30 cellular contexts compared by ENCODE assay signal in genomic region chr22:49094858-49095257, GRCh38.
"Had no signal": no experiment of that assay in that cellular context is flagged by ENCODE, and none has a peak within 500 bp of the region (broad histone marks: within the 10 kb centered on the region; RNA-seq: fewer than 3 reads in every experiment).

No MANE protein-coding gene starts in this region.

- H3K9me3 ChIP-seq: colonic mucosa, gastrocnemius medialis, left ventricle myocardium inferior, mucosa of descending colon, psoas muscle, sigmoid colon, stomach, tibial artery had no signal

- H3K27ac Mint-ChIP-seq: dendritic cell treated with granulocyte-macrophage colony-stimulating factor and Interleukin-4, amounts not matched to agents 40 ng/mL and 50 ng/mL, for 4 days; endodermal cell; memory B cell; mesothelial cell of epicardium; natural killer cell treated with Interleukin-12 subunit alpha and Interleukin-12 subunit beta and Interleukin-15 and Interleukin-18, amount 100 ng/mL, for 72 hours; stimulated activated effector memory CD8-positive, alpha-beta T cell treated with anti-CD3 and anti-CD28 coated beads, Interleukin-12 subunit alpha, Interleukin-12 subunit beta, amount 100 ng/mL, for 72 hours; type B pancreatic cell had no signal

- H3K4me3 Mint-ChIP-seq: dendritic cell treated with granulocyte-macrophage colony-stimulating factor and Interleukin-4, amounts not matched to agents 40 ng/mL and 50 ng/mL, for 4 days; endodermal cell; memory B cell; mesothelial cell of epicardium; naive B cell; natural killer cell treated with Interleukin-12 subunit alpha and Interleukin-12 subunit beta and Interleukin-15 and Interleukin-18, amount 100 ng/mL, for 72 hours; neural progenitor cell; stimulated activated effector memory CD8-positive, alpha-beta T cell treated with anti-CD3 and anti-CD28 coated beads, Interleukin-12 subunit alpha, Interleukin-12 subunit beta, amount 100 ng/mL, for 72 hours; type B pancreatic cell had no signal

- H3K36me3 ChIP-seq: colonic mucosa, gastrocnemius medialis, left ventricle myocardium inferior, neural progenitor cell, sigmoid colon, stomach, tibial artery had no signal

- ATAC-seq: esophagus mucosa; gastrocnemius medialis; left colon; mucosa of descending colon; natural killer cell treated with Interleukin-12 subunit alpha and Interleukin-12 subunit beta and Interleukin-15 and Interleukin-18, amount 100 ng/mL, for 72 hours; psoas muscle; right cardiac atrium; stimulated activated effector memory CD8-positive, alpha-beta T cell treated with anti-CD3 and anti-CD28 coated beads, Interleukin-12 subunit alpha, Interleukin-12 subunit beta, amount 100 ng/mL, for 72 hours had no signal

- H3K27ac ChIP-seq: colonic mucosa, epithelial cell of prostate, gastrocnemius medialis, hepatocyte, left ventricle myocardium inferior, neural progenitor cell, psoas muscle, sigmoid colon, stomach, tibial artery had no signal

- H3K9ac ChIP-seq: neural progenitor cell had no signal

- H3K79me2 ChIP-seq: hepatocyte had no signal

- H3K9me3 Mint-ChIP-seq: dendritic cell treated with granulocyte-macrophage colony-stimulating factor and Interleukin-4, amounts not matched to agents 40 ng/mL and 50 ng/mL, for 4 days; mesothelial cell of epicardium; stimulated activated effector memory CD8-positive, alpha-beta T cell treated with anti-CD3 and anti-CD28 coated beads, Interleukin-12 subunit alpha, Interleukin-12 subunit beta, amount 100 ng/mL, for 72 hours; type B pancreatic cell had no signal

- H2AFZ ChIP-seq: hepatocyte, neural progenitor cell had no signal

- H3K4me3 ChIP-seq: colonic mucosa, gastrocnemius medialis, hepatocyte, left ventricle myocardium inferior, lung, mucosa of descending colon, neural progenitor cell, psoas muscle, sigmoid colon, stomach, tibial artery had no signal

- H3K27me3 ChIP-seq: colonic mucosa, hepatocyte, neural progenitor cell had no signal

- H3K4me2 ChIP-seq: hepatocyte, neural progenitor cell had no signal

- DNase-seq: colonic mucosa; effector CD8-positive, alpha-beta T cell; endodermal cell; foreskin fibroblast; gastrocnemius medialis; head of caudate nucleus; left colon; left ventricle myocardium inferior; mucosa of descending colon; naive B cell; nucleus accumbens; right cardiac atrium; sigmoid colon; stimulated activated CD4-positive, alpha-beta T cell treated with anti-CD3 and anti-CD28 coated beads, Interleukin-2, amount 100 ng/mL, for 24 hours; stimulated activated CD4-positive, alpha-beta T cell treated with anti-CD3 and anti-CD28 coated beads, Interleukin-4, amount 100 ng/mL, for 24 hours; stimulated activated naive CD4-positive, alpha-beta T cell treated with Interleukin-2 at 50 U/mL for 16 hours; stomach; tibial artery had no signal

- H3K4me1 ChIP-seq: colonic mucosa, gastrocnemius medialis, left ventricle myocardium inferior, neural progenitor cell, psoas muscle, sigmoid colon had no signal

- H3K36me3 Mint-ChIP-seq: memory B cell; mesothelial cell of epicardium; naive B cell; natural killer cell treated with Interleukin-12 subunit alpha and Interleukin-12 subunit beta and Interleukin-15 and Interleukin-18, amount 100 ng/mL, for 72 hours; neural progenitor cell; stimulated activated effector memory CD8-positive, alpha-beta T cell treated with anti-CD3 and anti-CD28 coated beads, Interleukin-12 subunit alpha, Interleukin-12 subunit beta, amount 100 ng/mL, for 72 hours; type B pancreatic cell had no signal

- H3K27me3 Mint-ChIP-seq: dendritic cell treated with granulocyte-macrophage colony-stimulating factor and Interleukin-4, amounts not matched to agents 40 ng/mL and 50 ng/mL, for 4 days; natural killer cell treated with Interleukin-12 subunit alpha and Interleukin-12 subunit beta and Interleukin-15 and Interleukin-18, amount 100 ng/mL, for 72 hours had no signal

- H3K4me1 Mint-ChIP-seq: endodermal cell; mesothelial cell of epicardium; stimulated activated effector memory CD8-positive, alpha-beta T cell treated with anti-CD3 and anti-CD28 coated beads, Interleukin-12 subunit alpha, Interleukin-12 subunit beta, amount 100 ng/mL, for 72 hours had no signal
